1 cellular context compared by ENCODE assay signal in the genomic region with DNA sequence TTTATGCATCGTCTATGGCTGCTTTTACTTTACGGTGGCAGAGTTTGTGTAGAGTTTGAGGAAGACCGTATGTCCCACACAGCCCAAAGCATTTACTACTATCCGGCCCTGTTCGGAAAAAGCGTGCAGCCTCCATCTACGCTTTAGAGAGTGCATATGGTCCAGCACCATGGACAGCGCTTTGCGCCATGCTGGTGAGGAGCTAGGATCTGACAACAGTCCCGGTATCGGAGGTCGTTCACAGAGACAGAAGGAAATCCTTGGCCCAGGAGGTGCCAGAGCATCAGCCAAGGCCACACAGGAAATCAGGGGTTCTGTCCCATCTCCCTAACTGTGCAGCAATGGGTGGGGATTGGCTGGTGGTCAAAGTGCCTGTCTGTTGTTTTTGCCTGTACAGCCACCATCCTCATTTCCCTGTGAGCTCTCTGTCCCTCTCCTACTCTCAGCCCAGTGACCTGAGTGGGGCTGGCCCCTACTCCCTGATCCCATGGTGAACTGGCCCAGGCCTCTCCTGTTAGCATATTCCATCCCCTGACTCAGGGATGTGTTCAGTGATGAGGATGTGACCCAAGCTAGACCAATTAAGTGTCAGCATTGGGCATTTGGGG.
TF ChIP-seq lines count a peak whose summit lies in the region.

No MANE protein-coding gene starts in this region.

TF ChIP-seq in endothelial cell of umbilical vein, 7 proteins besides CTCF, POLR2A, EP300 and RAD21:
- TF ChIP-seq EZH2 (IDR thresholded peaks at IDR 0.05; ENCODE audit: borderline replicate concordance, low read depth, low read length, severe bottlenecking): no peak
